ENCODE assay signal across 1 cellular context in genomic region chr10:100723769-100724530, GRCh38.
TF ChIP-seq lines count a peak whose summit lies in the region.

No MANE protein-coding gene starts in this region.

TF ChIP-seq in GM23338, 12 proteins besides CTCF, POLR2A, EP300 and RAD21 (continued from another document):
- TF ChIP-seq ZNF462 (CRISPR knock-in tag; IDR thresholded peaks at IDR 0.05), result no peak
